Comparison of ENCODE assay signal across 10 cellular contexts in the genomic region with DNA sequence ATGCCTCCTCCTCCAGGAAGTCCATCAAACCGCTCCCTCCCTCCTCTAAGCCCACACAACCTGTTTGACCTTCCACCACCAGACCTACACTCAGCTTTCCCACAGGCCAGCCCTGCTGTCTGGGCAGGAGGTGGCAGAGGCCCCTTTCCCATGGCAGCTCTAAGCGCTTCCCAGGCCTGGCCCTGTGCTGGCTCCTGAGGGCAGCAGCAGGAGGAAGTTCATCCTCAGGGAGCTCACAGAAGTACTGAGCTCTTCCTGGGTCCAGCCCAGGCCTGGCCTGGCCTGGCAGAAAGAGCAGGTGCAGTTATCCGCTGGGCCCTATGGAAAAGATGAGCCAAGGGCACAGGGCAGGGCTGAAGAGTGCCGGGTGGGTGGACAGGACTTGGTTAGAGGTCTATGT. TPM values are rescaled to one million over a fixed set of nuclear protein-coding genes. Genes with fewer than 3 reads are reported as not detected.
A peak's percentile ranks its signal among the peaks of the same experiment; 100 is the strongest.
DNase-seq lines count a peak whose midpoint lies in the region; ATAC-seq, FAIRE-seq and TF ChIP-seq lines count a peak whose summit lies in the region.
"Had no signal": no experiment of that assay in that cellular context is flagged by ENCODE, and none has a peak within 500 bp of the region (broad histone marks: within the 10 kb centered on the region; RNA-seq: fewer than 3 reads in every experiment).

No MANE protein-coding gene starts in this region.

- H3K4me1 ChIP-seq in SK-N-SH (ENCODE audit: control insufficient read depth in 1 of 2, insufficient read depth in 2 of 2, low read depth in 1 of 2, low read length in 1 of 2) (peaks cover 13 to 64% of the 10 kb centered on the region in 2 experiments), astrocyte (ENCODE audit: insufficient read depth, low read length) (peaks cover 33% of the 10 kb centered on the region)

- H4K20me1 ChIP-seq in SK-N-SH (ENCODE audit: insufficient read depth) = peaks cover 29% of the 10 kb centered on the region
- H4K20me1 ChIP-seq in astrocyte (ENCODE audit: insufficient read depth, low read length) = peaks cover 59% of the 10 kb centered on the region

- DNase-seq in SK-N-SH (no peak), astrocyte (ENCODE audit: low read depth) (no peak), substantia nigra (lab: John Stamatoyannopoulos, UW) (no peak), NCI-H187 treated with DMSO at 0.1 percent for 48 hours (lab: John Stamatoyannopoulos, UW) (no peak)
- DNase-seq: ACHN, SW 1271 had no signal

- WGBS in SK-N-SH (ENCODE audit: low lambda C conversion rate) = 100% methylated on average over 3 of the region's 4 CpGs

- H3K9ac ChIP-seq in SK-N-SH = peak overlapping the region; percentile 65; the same call in 1 of the 2 replicates
- H3K9ac ChIP-seq in astrocyte (ENCODE audit: low read length) = peak overlapping the region; percentile 82

- no peak for TF ChIP-seq RAD21 in SK-N-SH (IDR thresholded peaks at IDR 0.05; ENCODE audit: low read length)

- peak overlapping the region in 1 of 2 experiments; percentile 96; a peak in 2 of 4 replicates for H3K27ac ChIP-seq in SK-N-SH (ENCODE audit: low read depth in 2 of 2, low read length in 1 of 2)
- H3K27ac ChIP-seq in astrocyte (ENCODE audit: low read depth, low read length) = no peak overlapping the region
- peak overlapping the region; percentile 89 for H3K27ac ChIP-seq in layer of hippocampus (ENCODE audit: low read depth, low read length)
- H3K27ac ChIP-seq in substantia nigra (ENCODE audit: low read depth, low read length, poor library complexity, severe bottlenecking) = peak overlapping the region; percentile 76

- no peak overlapping the region for H3K4me3 Mint-ChIP-seq in astrocyte (ENCODE audit: unreplicated experiment)

- H3K9me2 ChIP-seq in SK-N-SH = no peaks in the 10 kb centered on the region

- H3K27ac Mint-ChIP-seq in astrocyte (ENCODE audit: unreplicated experiment) = no peak overlapping the region

- peaks cover 5% of the 10 kb centered on the region for H3K36me3 Mint-ChIP-seq in astrocyte (ENCODE audit: low read depth, unreplicated experiment)

- H3K27me3 ChIP-seq in SK-N-SH (ENCODE audit: insufficient read depth) (no peaks in the 10 kb centered on the region), astrocyte (ENCODE audit: insufficient read depth, low read length) (no peaks in the 10 kb centered on the region), layer of hippocampus (ENCODE audit: control insufficient read depth, insufficient read depth, low read length) (no peaks in the 10 kb centered on the region)

- H3K36me3 ChIP-seq in SK-N-SH (replicated peaks in 1 of 2; ENCODE audit: control insufficient read depth in 1 of 2, insufficient read depth in 2 of 2, low read length in 1 of 2) = peaks cover 0 to 4% of the 10 kb centered on the region in 2 experiments
- H3K36me3 ChIP-seq in astrocyte (ENCODE audit: insufficient read depth, low read length) = peaks cover 2% of the 10 kb centered on the region

- H3F3A ChIP-seq in SK-N-SH (replicated peaks; ENCODE audit: insufficient read depth) = no peaks in the 10 kb centered on the region

- CTCF ChIA-PET in SK-N-SH (lab: Yijun Ruan, JAX) = interaction anchor here (0.7 to 1.9 kb wide), 8 partner anchors 13 to 602 kb away, joined by 3 to 6 read pairs (median 3); no protein-coding TSS in a partner anchor

- no peak for TF ChIP-seq CTCF in SK-N-SH (IDR thresholded peaks at IDR 0.05)
- no peak for TF ChIP-seq CTCF in astrocyte (IDR thresholded peaks at IDR 0.05; ENCODE audit: insufficient read depth, low read depth, low read length)

- H3K79me2 ChIP-seq in SK-N-SH (ENCODE audit: insufficient read depth) (peaks cover 61% of the 10 kb centered on the region), astrocyte (ENCODE audit: insufficient read depth, low read length) (peaks cover 75% of the 10 kb centered on the region)

- no peak for FAIRE-seq in astrocyte (lab: Jason Lieb, UNC)

- H3K4me1 Mint-ChIP-seq in astrocyte (ENCODE audit: low read depth, unreplicated experiment) = peaks cover 36% of the 10 kb centered on the region

- H2AFZ ChIP-seq in SK-N-SH (ENCODE audit: low read depth) (no peak overlapping the region), astrocyte (ENCODE audit: low read depth, low read length) (no peak overlapping the region)

- no peaks in the 10 kb centered on the region for H3K9me3 Mint-ChIP-seq in astrocyte (ENCODE audit: unreplicated experiment)

- H3K27me3 Mint-ChIP-seq in astrocyte (ENCODE audit: low read depth, unreplicated experiment) = no peaks in the 10 kb centered on the region

- TF ChIP-seq EP300 in SK-N-SH (IDR thresholded peaks at IDR 0.05; ENCODE audit: borderline replicate concordance in 1 of 2, low read depth in 1 of 2, low read length in 1 of 2) = no peak

- H3K4me3 ChIP-seq in SK-N-SH (ENCODE audit: low read depth in 2 of 2, low read length in 1 of 2) = peak overlapping the region; percentile 50 to 65
- H3K4me3 ChIP-seq in astrocyte (ENCODE audit: insufficient read depth, low read depth, low read length) = peak overlapping the region; percentile 58

- no peak for ATAC-seq in SK-N-SH treated with all-trans-retinoic acid at 6 μM for 48 hours
- no peak for ATAC-seq in HG03571 (IDR thresholded peaks at IDR 0.05; ENCODE audit: unreplicated experiment)
- ATAC-seq in HG03342 (IDR thresholded peaks at IDR 0.05; ENCODE audit: unreplicated experiment) = no peak

- H3K9me3 ChIP-seq in SK-N-SH (no peaks in the 10 kb centered on the region), astrocyte (ENCODE audit: insufficient read depth, low read depth, low read length) (no peaks in the 10 kb centered on the region)

- H3K4me2 ChIP-seq in SK-N-SH (peak overlapping the region; percentile 96), astrocyte (ENCODE audit: low read length) (peak overlapping the region; percentile 92)

- POLR2A ChIA-PET in SK-N-SH (lab: Yijun Ruan, JAX) = no interaction called here

TF ChIP-seq in SK-N-SH, 30 proteins besides CTCF, POLR2A, EP300 and RAD21:
- no peak for TF ChIP-seq GABPA (IDR thresholded peaks at IDR 0.05; ENCODE audit: low read depth)
- no peak for TF ChIP-seq YY1 (IDR thresholded peaks at IDR 0.05; ENCODE audit: low read depth)
- no peak for TF ChIP-seq TEAD4 (IDR thresholded peaks at IDR 0.05; ENCODE audit: borderline replicate concordance, insufficient read depth)
- TF ChIP-seq POLR2AphosphoS5 (IDR thresholded peaks at IDR 0.05; ENCODE audit: low read depth, low read length) = no peak
- no peak for TF ChIP-seq SIN3A (IDR thresholded peaks at IDR 0.05; ENCODE audit: borderline replicate concordance, low read depth, low read length)
- no peak for TF ChIP-seq SMC3 (IDR thresholded peaks at IDR 0.05; ENCODE audit: low read depth, low read length)
TF ChIP-seq in SK-N-SH: peak in this region for 0.

TF ChIP-seq in SK-N-SH treated with all-trans-retinoic acid at 6 μM for 48 hours, 23 proteins besides CTCF, POLR2A, EP300 and RAD21 (continues in another document):
- no peak for TF ChIP-seq SNAI2 (CRISPR knock-in tag; IDR thresholded peaks at IDR 0.05)
- no peak for TF ChIP-seq ZC3H10 (CRISPR knock-in tag; IDR thresholded peaks at IDR 0.05)
- no peak for TF ChIP-seq ZNF8 (CRISPR knock-in tag; IDR thresholded peaks at IDR 0.05)
- TF ChIP-seq, protein P1, sequence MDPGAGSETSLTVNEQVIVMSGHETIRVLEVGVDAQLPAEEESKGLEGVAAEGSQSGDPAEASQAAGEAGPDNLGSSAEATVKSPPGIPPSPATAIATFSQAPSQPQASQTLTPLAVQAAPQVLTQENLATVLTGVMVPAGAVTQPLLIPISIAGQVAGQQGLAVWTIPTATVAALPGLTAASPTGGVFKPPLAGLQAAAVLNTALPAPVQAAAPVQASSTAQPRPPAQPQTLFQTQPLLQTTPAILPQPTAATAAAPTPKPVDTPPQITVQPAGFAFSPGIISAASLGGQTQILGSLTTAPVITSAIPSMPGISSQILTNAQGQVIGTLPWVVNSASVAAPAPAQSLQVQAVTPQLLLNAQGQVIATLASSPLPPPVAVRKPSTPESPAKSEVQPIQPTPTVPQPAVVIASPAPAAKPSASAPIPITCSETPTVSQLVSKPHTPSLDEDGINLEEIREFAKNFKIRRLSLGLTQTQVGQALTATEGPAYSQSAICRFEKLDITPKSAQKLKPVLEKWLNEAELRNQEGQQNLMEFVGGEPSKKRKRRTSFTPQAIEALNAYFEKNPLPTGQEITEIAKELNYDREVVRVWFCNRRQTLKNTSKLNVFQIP (CRISPR knock-in tag; IDR thresholded peaks at IDR 0.05; ENCODE audit: borderline replicate concordance, low read depth) = no peak
- TF ChIP-seq, protein P2, sequence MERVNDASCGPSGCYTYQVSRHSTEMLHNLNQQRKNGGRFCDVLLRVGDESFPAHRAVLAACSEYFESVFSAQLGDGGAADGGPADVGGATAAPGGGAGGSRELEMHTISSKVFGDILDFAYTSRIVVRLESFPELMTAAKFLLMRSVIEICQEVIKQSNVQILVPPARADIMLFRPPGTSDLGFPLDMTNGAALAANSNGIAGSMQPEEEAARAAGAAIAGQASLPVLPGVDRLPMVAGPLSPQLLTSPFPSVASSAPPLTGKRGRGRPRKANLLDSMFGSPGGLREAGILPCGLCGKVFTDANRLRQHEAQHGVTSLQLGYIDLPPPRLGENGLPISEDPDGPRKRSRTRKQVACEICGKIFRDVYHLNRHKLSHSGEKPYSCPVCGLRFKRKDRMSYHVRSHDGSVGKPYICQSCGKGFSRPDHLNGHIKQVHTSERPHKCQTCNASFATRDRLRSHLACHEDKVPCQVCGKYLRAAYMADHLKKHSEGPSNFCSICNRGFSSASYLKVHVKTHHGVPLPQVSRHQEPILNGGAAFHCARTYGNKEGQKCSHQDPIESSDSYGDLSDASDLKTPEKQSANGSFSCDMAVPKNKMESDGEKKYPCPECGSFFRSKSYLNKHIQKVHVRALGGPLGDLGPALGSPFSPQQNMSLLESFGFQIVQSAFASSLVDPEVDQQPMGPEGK (CRISPR knock-in tag; IDR thresholded peaks at IDR 0.05; ENCODE audit: borderline replicate concordance) = no peak
- TF ChIP-seq ZFP30 (CRISPR knock-in tag; IDR thresholded peaks at IDR 0.05) = no peak
- no peak for TF ChIP-seq ZNF70 (CRISPR knock-in tag; IDR thresholded peaks at IDR 0.05)

RNA-seq across cellular contexts. Expression of a gene that starts 31.4 kb away (rescaled TPM):
- polyA plus RNA-seq in SK-N-SH (2012; rRNA removed) = 43.4 and 56.6 TPM in 2 replicates
- 21.6 and 37.3 TPM in 2 replicates for polyA plus RNA-seq in SK-N-SH (2012; cell fraction: cytosol; rRNA removed)
- polyA plus RNA-seq in SK-N-SH (2012; cell fraction: nucleus; rRNA removed) = 118 and 136 TPM in 2 replicates
- total RNA-seq in astrocyte = 31.9 and 33.8 TPM in 2 replicates

RNA-seq across cellular contexts. Expression of a gene that starts 46.6 kb away (rescaled TPM):
- 0.32 and 0.43 TPM in 2 replicates for polyA plus RNA-seq in SK-N-SH (2012; rRNA removed)
- polyA plus RNA-seq in SK-N-SH (2012; cell fraction: cytosol; rRNA removed) = 0.15 and 0.60 TPM in 2 replicates
- polyA plus RNA-seq in SK-N-SH (2012; cell fraction: nucleus; rRNA removed) = 0.85 and 1.0 TPM in 2 replicates
- 0.75 and 0.82 TPM in 2 replicates for total RNA-seq in astrocyte
